9 cellular contexts compared by ENCODE assay signal in genomic region chr15:58404020-58404419, GRCh38. TPM values are rescaled to one million over a fixed set of nuclear protein-coding genes. Genes with fewer than 3 reads are reported as not detected.
"Had no signal": no experiment of that assay in that cellular context is flagged by ENCODE, and none has a peak within 500 bp of the region (broad histone marks: within the 10 kb centered on the region; RNA-seq: fewer than 3 reads in every experiment).

No MANE protein-coding gene starts in this region.

- DNase-seq: GDM1, GF-D8 had no signal

- ATAC-seq: GM12878 had no signal

- H3K4me3 ChIP-seq: GM12878 had no signal

- FAIRE-seq: G401.6, GM12878, GM12891, GM12892, GM18507, GM19239 had no signal

RNA-seq across cellular contexts. Expression of gene LIPC, which starts 27.8 kb away (rescaled TPM):
- total RNA-seq: G401 had no signal
